20 cellular contexts compared by ENCODE assay signal in the genomic region with DNA sequence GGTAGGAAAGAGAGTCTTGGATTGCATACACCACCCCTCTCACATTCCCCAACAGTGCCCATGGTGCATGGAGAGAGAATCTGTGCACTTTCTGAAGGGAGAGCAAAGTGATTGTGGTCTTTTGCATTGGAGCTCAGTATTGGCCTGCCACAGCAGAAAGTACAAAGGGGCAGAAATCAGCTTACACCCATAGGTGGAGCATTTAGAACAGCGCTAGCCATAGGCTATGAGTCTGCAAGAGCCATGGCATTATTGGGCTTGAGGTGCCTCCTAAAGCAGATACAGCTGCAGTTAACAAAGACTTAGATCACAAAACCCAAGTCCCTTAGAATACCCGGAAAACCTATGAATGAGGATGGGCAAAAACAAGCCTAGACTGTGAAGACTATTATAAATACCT. TPM values are rescaled to one million over a fixed set of nuclear protein-coding genes. Genes with fewer than 3 reads are reported as not detected.
A peak's percentile ranks its signal among the peaks of the same experiment; 100 is the strongest.
DNase-seq lines count a peak whose midpoint lies in the region; ATAC-seq, FAIRE-seq and TF ChIP-seq lines count a peak whose summit lies in the region.
"Had no signal": no experiment of that assay in that cellular context is flagged by ENCODE, and none has a peak within 500 bp of the region (broad histone marks: within the 10 kb centered on the region; RNA-seq: fewer than 3 reads in every experiment).

No MANE protein-coding gene starts in this region.

- H3K9ac ChIP-seq in HCT116 (ENCODE audit: low read length) (no peak overlapping the region), GM12878 (ENCODE audit: control insufficient read depth, insufficient read depth, low read length) (no peak overlapping the region)
- H3K9ac ChIP-seq: GM23248 had no signal

- no peak overlapping the region for H3K4me3 ChIP-seq in HCT116 (replicated peaks in 1 of 2; ENCODE audit: low read depth in 1 of 2, low read length in 2 of 2)
- H3K4me3 ChIP-seq in GM12878 = no peak overlapping the region
- H3K4me3 ChIP-seq: GM23248, HAP-1 had no signal

- H3K36me3 ChIP-seq in HCT116 (ENCODE audit: control insufficient read depth in 1 of 2, insufficient read depth in 2 of 2, low read length in 2 of 2) (no peaks in the 10 kb centered on the region), GM12878 (ENCODE audit: control insufficient read depth in 2 of 2, insufficient read depth in 2 of 2, low read length in 1 of 2) (no peaks in the 10 kb centered on the region)
- H3K36me3 ChIP-seq: HAP-1 had no signal

- no peaks in the 10 kb centered on the region for H3K79me2 ChIP-seq in HCT116 (ENCODE audit: insufficient read depth, low read length)
- no peaks in the 10 kb centered on the region for H3K79me2 ChIP-seq in GM12878 (ENCODE audit: control insufficient read depth, insufficient read depth, low read length)

- FAIRE-seq in GM12878 (lab: Jason Lieb, UNC) = no peak

- peak; percentile 14 for DNase-seq in NCI-H82 (lab: John Stamatoyannopoulos, UW)
- DNase-seq in NCI-H82 treated with DMSO at 0.1 percent for 48 hours (lab: John Stamatoyannopoulos, UW; ENCODE audit: unreplicated experiment) = no peak
- DNase-seq in HCT116 (ENCODE audit: low read depth, low spot score) = no peak
- no peak for DNase-seq in GM12878 (ENCODE audit: low read depth, low spot score)
- DNase-seq in iPS-NIHi7 (ENCODE audit: extremely low spot score) = peak; percentile 7
- no peak for DNase-seq in NCI-H2196 (lab: John Stamatoyannopoulos, UW; ENCODE audit: unreplicated experiment)
- DNase-seq in NCI-H1930 (lab: John Stamatoyannopoulos, UW) = no peak
- DNase-seq: CD8-positive, alpha-beta T cell; COR-L47; DND-41; GDM1; GM23248; HFFc6 had no signal

- in situ Hi-C loops in GM12878 (cut with MboI) = no loop called here

- TF ChIP-seq RAD21 in HCT116 (IDR thresholded peaks at IDR 0.05; ENCODE audit: low read depth) (no peak), GM12878 (IDR thresholded peaks at IDR 0.05; ENCODE audit: insufficient read depth, low read depth, low read length) (no peak)

- no peak overlapping the region for H2AFZ ChIP-seq in HCT116 (ENCODE audit: low read depth, low read length, poor library complexity, severe bottlenecking)
- no peak overlapping the region for H2AFZ ChIP-seq in GM12878 (ENCODE audit: control insufficient read depth, low read depth, low read length)
- H2AFZ ChIP-seq: GM23248 had no signal

- no peak for TF ChIP-seq POLR2A in HCT116 (IDR thresholded peaks at IDR 0.05; ENCODE audit: borderline replicate concordance, extremely low read depth, insufficient read depth, insufficient read length)
- TF ChIP-seq POLR2A in GM12878 (IDR thresholded peaks at IDR 0.05; ENCODE audit: low read depth, low read length) = no peak

- H4K20me1 ChIP-seq in HCT116 (ENCODE audit: insufficient read depth) (no peaks in the 10 kb centered on the region), GM12878 (ENCODE audit: control insufficient read depth, insufficient read depth) (no peaks in the 10 kb centered on the region)

- intact Hi-C loops in HCT116 (cut with micrococcal nuclease) (no loop called here), GM12878 (cut with micrococcal nuclease; ENCODE audit: unreplicated experiment) (no loop called here)

- H3K9me2 ChIP-seq in HCT116 (ENCODE audit: insufficient read depth) = no peaks in the 10 kb centered on the region

- RAD21 ChIA-PET in HCT116 (lab: Charles Lee; ENCODE audit: low non-redundant PET in 1 of 2, low total read pairs in 2 of 2, uncharacterized antibody in 2 of 2, unreplicated experiment in 2 of 2) = no interaction called here
- RAD21 ChIA-PET in GM12878 (lab: Charles Lee; ENCODE audit: unreplicated experiment) = no interaction called here

- no TSS peak for BruUV-seq in HCT116 (replicated peaks; lab: Mats Ljungman, UMichigan)
- BruUV-seq in GM12878 (replicated peaks; lab: Mats Ljungman, UMichigan) = no TSS peak

- no peak for TF ChIP-seq EP300 in GM12878 (IDR thresholded peaks at IDR 0.05; ENCODE audit: borderline replicate concordance in 1 of 2, control insufficient read depth in 1 of 2, low read depth in 2 of 2, low read length in 2 of 2)

- SMC1A ChIA-PET in GM12878 (lab: Charles Lee; ENCODE audit: uncharacterized antibody, unreplicated experiment) = interaction anchor here (0.9 to 1.6 kb wide), 2 partner anchors 10 to 47 kb away, joined by 3 to 5 read pairs; no protein-coding TSS in a partner anchor

- POLR2A ChIA-PET in HCT116 (lab: Charles Lee) = no interaction called here
- POLR2A ChIA-PET in GM12878 (lab: Charles Lee) = no interaction called here

- TF ChIP-seq CTCF in HCT116 (IDR thresholded peaks at IDR 0.05 in 2 of 3, conservative IDR thresholded peaks at IDR 0.05 in 1 of 3; ENCODE audit: borderline replicate concordance in 1 of 3, insufficient read depth in 1 of 3, low read depth in 2 of 3, low read length in 2 of 3) (no peak), GM12878 (IDR thresholded peaks at IDR 0.05 in 2 of 3, conservative IDR thresholded peaks at IDR 0.05 in 1 of 3; ENCODE audit: control insufficient read depth in 2 of 3, extremely low read depth in 1 of 3, insufficient read depth in 1 of 3, low read depth in 3 of 3, low read length in 3 of 3) (no peak)

- H3K27me3 ChIP-seq in HCT116 (ENCODE audit: insufficient read depth, low read length) (no peaks in the 10 kb centered on the region), GM12878 (replicated peaks in 1 of 2; ENCODE audit: control insufficient read depth in 2 of 2, insufficient read depth in 2 of 2, low read length in 1 of 2) (no peaks in the 10 kb centered on the region)

- H3K4me1 ChIP-seq in HCT116 (ENCODE audit: control insufficient read depth in 1 of 2, insufficient read depth in 2 of 2, low read length in 2 of 2) (no peaks in the 10 kb centered on the region), GM12878 (ENCODE audit: control insufficient read depth, insufficient read depth, low read length) (no peaks in the 10 kb centered on the region)
- H3K4me1 ChIP-seq: HAP-1 had no signal

- H3K9me3 ChIP-seq in HCT116 (ENCODE audit: control insufficient read depth in 1 of 2, insufficient read depth in 1 of 2, low read depth in 1 of 2, low read length in 2 of 2) (no peaks in the 10 kb centered on the region), GM12878 (replicated peaks; ENCODE audit: control insufficient read depth, insufficient read depth, low read length) (no peaks in the 10 kb centered on the region)
- H3K9me3 ChIP-seq: HAP-1 had no signal

- H3K4me2 ChIP-seq in HCT116 (ENCODE audit: low read length) = no peak overlapping the region
- no peak overlapping the region for H3K4me2 ChIP-seq in GM12878 (ENCODE audit: control insufficient read depth, insufficient read depth)

- no peak overlapping the region for H3K27ac ChIP-seq in HCT116 (ENCODE audit: low read depth, low read length)
- H3K27ac ChIP-seq in GM12878 (ENCODE audit: control insufficient read depth, insufficient read depth) = no peak overlapping the region
- H3K27ac ChIP-seq: 22Rv1, GM23248 had no signal

- ATAC-seq in HCT116 (0 out of 2 replicates have a peak, but pooled peaks have one; percentile 46), GM12878 (peak; percentile 37), GM18511 (IDR thresholded peaks at IDR 0.05; ENCODE audit: unreplicated experiment) (no peak)
- ATAC-seq: CD8-positive, alpha-beta T cell had no signal

- CTCF ChIA-PET in HCT116 (lab: Charles Lee) = no interaction called here
- CTCF ChIA-PET in GM12878 (lab: Yijun Ruan, JAX) = no interaction called here

- 0% methylated on average over 2 of the region's 2 CpGs for WGBS in GM12878 (ENCODE audit: insufficient coverage, insufficient replicate concordance, low lambda C conversion rate, missing lambda C conversion rate)

TF ChIP-seq in HCT116, 20 proteins besides CTCF, POLR2A, EP300 and RAD21 (continues in another document):
- no peak for TF ChIP-seq CBX3 (IDR thresholded peaks at IDR 0.05; ENCODE audit: low read depth)
- TF ChIP-seq MAX (IDR thresholded peaks at IDR 0.05) = no peak
- TF ChIP-seq CEBPB (IDR thresholded peaks at IDR 0.05; ENCODE audit: low read depth) = no peak
- TF ChIP-seq ELF1 (IDR thresholded peaks at IDR 0.05; ENCODE audit: borderline replicate concordance, low read depth) = no peak

TF ChIP-seq in GM12878, 131 proteins besides CTCF, POLR2A, EP300 and RAD21:
- no peak for TF ChIP-seq NFIC (IDR thresholded peaks at IDR 0.05; ENCODE audit: low read depth, low read length)
TF ChIP-seq in GM12878: peak in this region for 0.

RNA-seq across cellular contexts. Expression of gene SI, which starts 21.8 kb away (rescaled TPM):
- total RNA-seq in HCT116 (2021; ENCODE audit: unreplicated experiment) (not detected), GM12878 (2014; rRNA removed) (not detected in 2 replicates), GM12878 (2014; rRNA removed; fragmentation: Illumina TruSeq; extraction: Trizol) (not detected in 2 replicates), GM12878 (2021) (not detected in 2 replicates)
- not detected in 2 replicates for polyA plus RNA-seq in HCT116 (2012)
- not detected in 2 replicates for total RNA-seq in GM12878 (2013; cell fraction: nucleolus; rRNA removed)
- polyA plus RNA-seq in GM12878 (2011; ENCODE audit: low read depth) = not detected
- polyA plus RNA-seq in GM12878 (2011; rRNA removed) (not detected in 2 replicates), GM12878 (2014; fragmentation: Illumina TruSeq; extraction: Trizol) (0.01 TPM in 1 of 2 replicates, not detected in the other), GM12878 (2014; fragmentation: Nextera tagmentation; extraction: Ambion mirVana) (not detected), GM12878 (2014; rRNA removed) (not detected in 2 replicates), GM12878 (2016; fragmentation: Nextera tagmentation; extraction: Ambion mirVana) (not detected)
- polyA plus RNA-seq in GM12878 (2011; cell fraction: cytosol; rRNA removed) = not detected in 2 replicates
- polyA plus RNA-seq in GM12878 (2011; cell fraction: nucleus; rRNA removed) = not detected in 2 replicates
- not detected in 2 replicates for polyA plus RNA-seq in GM12878 (2012)
- polyA minus RNA-seq in GM12878 (2011; rRNA and poly(A)+ RNA removed) = not detected in 2 replicates
- not detected in 2 replicates for polyA minus RNA-seq in GM12878 (2011; cell fraction: cytosol; rRNA and poly(A)+ RNA removed)
- polyA minus RNA-seq in GM12878 (2011; cell fraction: nucleus; rRNA and poly(A)+ RNA removed) = not detected in 2 replicates
- total RNA-seq: A673; CD8-positive, alpha-beta T cell; GM23248; HFFc6; HT1080 had no signal
- polyA plus RNA-seq: BJ, CD14-positive monocyte, GM23248 had no signal

Comparison
In these comparisons a context has a peak if more than half of its experiments do, and no peak if none do; other contexts are left out.
1. DNase-seq: peak in NCI-H82 (single experiment) and iPS-NIHi7 (single experiment); none in NCI-H82 treated with DMSO at 0.1 percent for 48 hours (single experiment), HCT116 (single experiment), GM12878 (single experiment), NCI-H2196 (single experiment) and NCI-H1930 (0 of 2).